ENCODE assay signal across 9 cellular contexts in the genomic region with DNA sequence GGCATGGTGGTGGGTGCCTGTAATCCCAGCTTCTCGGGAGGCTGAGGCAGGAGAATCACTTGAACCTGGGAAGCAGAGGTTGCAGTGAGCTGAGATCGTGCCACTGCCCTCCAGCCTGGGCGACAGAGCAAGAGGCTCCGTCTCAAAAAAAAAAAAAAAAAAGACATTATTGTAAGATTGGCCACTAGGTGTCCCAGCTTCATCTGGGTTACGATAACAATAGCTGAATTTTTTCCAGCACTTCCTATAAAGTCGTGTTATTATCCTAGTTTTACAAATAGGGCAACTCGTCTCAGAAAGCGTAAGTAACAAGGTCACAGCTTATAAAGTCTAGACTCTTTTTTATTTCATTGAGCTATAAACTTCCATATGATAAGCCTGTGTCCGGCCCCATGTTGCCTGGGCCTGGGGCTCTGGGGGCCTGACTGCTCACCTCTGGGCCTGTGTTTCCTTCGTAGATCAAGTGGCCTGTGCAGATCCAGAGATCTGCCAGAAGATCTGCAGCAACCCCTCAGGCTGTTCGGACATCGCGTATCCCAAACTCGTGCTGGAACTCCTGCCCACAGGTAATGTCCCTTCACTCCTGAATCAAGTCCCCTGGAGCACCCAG.
DNase-seq lines count a peak whose midpoint lies in the region; ATAC-seq and TF ChIP-seq lines count a peak whose summit lies in the region.
"Had no signal": no experiment of that assay in that cellular context is flagged by ENCODE, and none has a peak within 500 bp of the region (broad histone marks: within the 10 kb centered on the region; RNA-seq: fewer than 3 reads in every experiment).

No MANE protein-coding gene starts in this region.

- H4K5ac ChIP-seq in H9 (ENCODE audit: insufficient read length, low read depth, low read length): no peak overlapping the region

- H3K23ac ChIP-seq in H9 (ENCODE audit: insufficient read length, low read depth, low read length): no peak overlapping the region

- no peaks in the 10 kb centered on the region for H3K79me2 ChIP-seq in H9 (ENCODE audit: insufficient read depth, low read length)

- H3K36me3 ChIP-seq in BE2C (no peaks in the 10 kb centered on the region), left lung (no peaks in the 10 kb centered on the region)

- no peak overlapping the region for H3K4me3 Mint-ChIP-seq in H9

- TF ChIP-seq CTCF in BE2C (IDR thresholded peaks at IDR 0.05; ENCODE audit: low read depth, low read length) (peak; percentile 45), H9 (conservative IDR thresholded peaks at IDR 0.05) (peak; percentile 62), astrocyte of the cerebellum (IDR thresholded peaks at IDR 0.05; ENCODE audit: low read depth, low read length, missing control alignments) (peak; percentile 30), left lung (IDR thresholded peaks at IDR 0.05) (peak in 1 of 2 donors; percentile 41)

- ATAC-seq in left lung (peak; percentile 47), HG02642 (IDR thresholded peaks at IDR 0.05; ENCODE audit: poor library complexity, unreplicated experiment) (no peak)

- no peak overlapping the region for H3K18ac ChIP-seq in H9 (ENCODE audit: insufficient read length, low read depth, low read length)

- H4K8ac ChIP-seq in H9 (replicated peaks; ENCODE audit: insufficient read length, low read depth, low read length): no peak overlapping the region

- H3K4me3 ChIP-seq in BE2C (ENCODE audit: low read depth, low read length) (no peak overlapping the region), astrocyte of the cerebellum (ENCODE audit: low read depth, low read length) (no peak overlapping the region), left lung (no peak overlapping the region)

- no peak overlapping the region for H3K4me2 ChIP-seq in H9 (ENCODE audit: insufficient read depth, insufficient read length, low read length)

- no peaks in the 10 kb centered on the region for H4K20me1 ChIP-seq in H9 (ENCODE audit: control insufficient read depth, insufficient read depth, insufficient read length)

- no peak overlapping the region for H2BK5ac ChIP-seq in H9 (ENCODE audit: insufficient read length, low read length)

- no peak overlapping the region for H3K9ac ChIP-seq in H9 (ENCODE audit: extremely low read depth, insufficient read length, low read length)

- H3K27me3 ChIP-seq in BE2C (no peaks in the 10 kb centered on the region), H9 (ENCODE audit: insufficient read depth, low read length) (no peaks in the 10 kb centered on the region), left lung (no peaks in the 10 kb centered on the region)

- no peaks in the 10 kb centered on the region for H3K23me2 ChIP-seq in H9 (ENCODE audit: insufficient read length, low read depth, low read length, poor library complexity, severe bottlenecking)

- no peak overlapping the region for H3K14ac ChIP-seq in H9 (ENCODE audit: insufficient read depth, low read length)

- H3K4me1 ChIP-seq in BE2C (no peaks in the 10 kb centered on the region), H9 (ENCODE audit: insufficient read depth, low read length) (no peaks in the 10 kb centered on the region), left lung (no peaks in the 10 kb centered on the region)

- H3K27ac Mint-ChIP-seq in H9: no peak overlapping the region

- H4K91ac ChIP-seq in H9 (ENCODE audit: insufficient read length, low read depth, low read length): no peak overlapping the region

- H3K9me3 Mint-ChIP-seq in H9: no peaks in the 10 kb centered on the region; a peak in 1 of 5 replicates

- H3T11ph ChIP-seq in H9 (ENCODE audit: low read length): no peak overlapping the region

- intact Hi-C loops in left lung (cut with DNase I): no loop called here

- no CpG with 5 or more reads among the region's 14 CpGs for WGBS in H9 (ENCODE audit: extremely low coverage, insufficient read length, low lambda C conversion rate)

- H2BK20ac ChIP-seq in H9 (ENCODE audit: low read depth, low read length, poor library complexity, severe bottlenecking): no peak overlapping the region

- no peak overlapping the region for H2AFZ ChIP-seq in H9 (ENCODE audit: low read length)

- H2BK15ac ChIP-seq in H9 (ENCODE audit: low read depth, low read length): no peak overlapping the region

- no peaks in the 10 kb centered on the region for H3K4me1 Mint-ChIP-seq in H9

- H3K36me3 Mint-ChIP-seq in H9 (ENCODE audit: insufficient read depth in 1 of 3, low read depth in 3 of 3): no peaks in the 10 kb centered on the region

- H3K79me1 ChIP-seq in H9 (ENCODE audit: insufficient read depth, low read depth, low read length, poor library complexity, severe bottlenecking): no peaks in the 10 kb centered on the region

- DNase-seq in BE2C (no peak), H9 (no peak), astrocyte of the cerebellum (ENCODE audit: low read depth) (peak; percentile 5), left lung (no peak), NCI-H1436 treated with DMSO at 0.1 percent for 48 hours (lab: John Stamatoyannopoulos, UW) (no peak), occipital lobe (lab: John Stamatoyannopoulos, UW) (no peak)
- DNase-seq in effector CD4-positive, alpha-beta T cell: no peak
- DNase-seq: activated CD4-positive, alpha-beta T cell treated with anti-CD3 and anti-CD28 coated beads, Interleukin-2, amount 50 U/mL, for 48 hours had no signal

- no peak overlapping the region for H2BK12ac ChIP-seq in H9 (ENCODE audit: insufficient read length, low read depth, low read length)

- H2AK5ac ChIP-seq in H9 (ENCODE audit: insufficient read length, low read length): no peak overlapping the region

- H3K27me3 Mint-ChIP-seq in H9 (ENCODE audit: low read depth): peaks cover 3% of the 10 kb centered on the region; the same call in 1 of the 2 replicates

- no peak overlapping the region for H3K4ac ChIP-seq in H9 (ENCODE audit: low read depth, low read length)

- no peaks in the 10 kb centered on the region for H3K9me3 ChIP-seq in BE2C
- H3K9me3 ChIP-seq in H9 (ENCODE audit: control insufficient read depth, low read depth, low read length): no peaks in the 10 kb centered on the region
- no peaks in the 10 kb centered on the region for H3K9me3 ChIP-seq in left lung

- in situ Hi-C loops in astrocyte of the cerebellum (cut with HindIII; ENCODE audit: low sequenced_read_pairs): no loop called here

- no peak overlapping the region for H3K27ac ChIP-seq in H9 (ENCODE audit: insufficient read length, low read depth, low read length)
- H3K27ac ChIP-seq in left lung: no peak overlapping the region

- no peak overlapping the region for H3K56ac ChIP-seq in H9 (ENCODE audit: insufficient read length, low read depth, low read length)

- H2BK120ac ChIP-seq in H9 (ENCODE audit: low read depth, low read length, poor library complexity, severe bottlenecking): no peak overlapping the region
